ENCODE assay signal across 9 cellular contexts in genomic region chr16:31200821-31201510, GRCh38. TPM values are rescaled to one million over a fixed set of nuclear protein-coding genes. Genes with fewer than 3 reads are reported as not detected.
DNase-seq lines count a peak whose midpoint lies in the region; TF ChIP-seq lines count a peak whose summit lies in the region.
"Had no signal": no experiment of that assay in that cellular context is flagged by ENCODE, and none has a peak within 500 bp of the region (broad histone marks: within the 10 kb centered on the region; RNA-seq: fewer than 3 reads in every experiment).

No MANE protein-coding gene starts in this region.

- H3K36me3 ChIP-seq in Peyer's patch, result peaks cover 0 to 9% (median 0%) of the 10 kb centered on the region in 3 donors

- peak overlapping the region; percentile 66 to 90 (median 78) for H3K27ac ChIP-seq in Peyer's patch
- peak overlapping the region in 1 of 59 donors; percentile 71 for H3K27ac ChIP-seq in dorsolateral prefrontal cortex

- H3K9me3 Mint-ChIP-seq in neural crest cell, result no peaks in the 10 kb centered on the region

- peak overlapping the region; percentile 83 for H3K4me3 Mint-ChIP-seq in neural crest cell

- peaks cover 78% of the 10 kb centered on the region for H3K27me3 Mint-ChIP-seq in neural crest cell (ENCODE audit: low read depth)

- TF ChIP-seq POLR2A in Peyer's patch (IDR thresholded peaks at IDR 0.05), result no peak

- intact Hi-C loops in dorsolateral prefrontal cortex (cut with DNase I), result no loop called here

- DNase-seq in GM12864 (ENCODE audit: low read depth) (no peak), Peyer's patch (peak in 2 of 3 donors; percentile 44 to 58), cardiac fibroblast (ENCODE audit: low read depth in 2 of 2) (peak in 1 of 2 donors; percentile 60), neural crest cell (ENCODE audit: low read depth, low spot score) (no peak), NCI-H2227 treated with DMSO at 0.1 percent for 48 hours (lab: John Stamatoyannopoulos, UW) (no peak), GM19238 (ENCODE audit: insufficient read length, low spot score) (no peak), dorsolateral prefrontal cortex (no peak), NCI-H2171 (lab: John Stamatoyannopoulos, UW) (no peak)

- peaks cover 28% of the 10 kb centered on the region for H3K4me1 Mint-ChIP-seq in neural crest cell

- peaks cover 33% of the 10 kb centered on the region for H3K36me3 Mint-ChIP-seq in neural crest cell (ENCODE audit: low read depth)

- TF ChIP-seq CTCF in GM12864 (IDR thresholded peaks at IDR 0.05; ENCODE audit: low read depth, low read length, missing control alignments), result peak; percentile 23
- peak in 3 of 6 experiments; percentile 9 to 11 (median 10) for TF ChIP-seq CTCF in Peyer's patch (IDR thresholded peaks at IDR 0.05)
- peak; percentile 34 for TF ChIP-seq CTCF in cardiac fibroblast (IDR thresholded peaks at IDR 0.05; ENCODE audit: low read depth, low read length)
- no peak for TF ChIP-seq CTCF in neural crest cell (conservative IDR thresholded peaks at IDR 0.05)
- no peak for TF ChIP-seq CTCF in dorsolateral prefrontal cortex (IDR thresholded peaks at IDR 0.05 in 54 of 56, conservative IDR thresholded peaks at IDR 0.05 in 2 of 56; ENCODE audit: low read depth in 1 of 56, partially characterized antibody in 56 of 56)

- peaks cover 0 to 26% (median 10%) of the 10 kb centered on the region in 4 donors for H3K4me1 ChIP-seq in Peyer's patch

- H3K27me3 ChIP-seq in Peyer's patch (no peaks in the 10 kb centered on the region), dorsolateral prefrontal cortex (no peaks in the 10 kb centered on the region)

- H3K9me3 ChIP-seq in Peyer's patch, result no peaks in the 10 kb centered on the region

- H3K4me3 ChIP-seq in GM12864 (ENCODE audit: low read depth, low read length), result peak overlapping the region; percentile 62
- H3K4me3 ChIP-seq in Peyer's patch, result peak overlapping the region in 3 of 4 donors; percentile 69 to 88 (median 80)
- H3K4me3 ChIP-seq in cardiac fibroblast (replicated peaks in 1 of 2; ENCODE audit: low read depth in 2 of 2, low read length in 2 of 2), result no peak overlapping the region
- H3K4me3 ChIP-seq in dorsolateral prefrontal cortex, result peak overlapping the region in 26 of 59 donors; percentile 53 to 77 (median 65)

- H3K27ac Mint-ChIP-seq in neural crest cell (ENCODE audit: unreplicated experiment), result no peak overlapping the region

RNA-seq across cellular contexts. Expression of gene PYCARD, which starts 1.6 kb away (rescaled TPM):
- total RNA-seq in Peyer's patch (100 to 1,000 TPM in 2 of 4 donors, 10 to 100 TPM in 2; 91.1 to 201 (median 125) TPM), neural crest cell (1.7 and 3.3 TPM in 2 replicates), dorsolateral prefrontal cortex (10 to 100 TPM in 6 of 120 experiments, 1 to 10 TPM in 114; 1.0 to 16.3 (median 4.4) TPM)

RNA-seq across cellular contexts. Expression of gene TRIM72, which starts 13.0 kb away (rescaled TPM):
- total RNA-seq in Peyer's patch, result not detected
- 0.05 TPM in 1 of 2 replicates, not detected in the other for total RNA-seq in neural crest cell
- 1 to 10 TPM in 23 of 120 experiments, under 1 TPM in 97; 0.10 to 1.9 (median 0.66) TPM for total RNA-seq in dorsolateral prefrontal cortex
- total RNA-seq: pulmonary artery endothelial cell had no signal

RNA-seq across cellular contexts. Expression of gene PYDC1, which starts 16.0 kb away (rescaled TPM):
- total RNA-seq in Peyer's patch (not detected), neural crest cell (not detected in 2 replicates), dorsolateral prefrontal cortex (10 to 100 TPM in 19 of 120 experiments, 1 to 10 TPM in 96, under 1 TPM in 1, not detected in 4; 0.74 to 19.8 (median 5.1) TPM)
- total RNA-seq: pulmonary artery endothelial cell had no signal

RNA-seq across cellular contexts. Expression of gene FUS, which starts 21.0 kb away (rescaled TPM):
- total RNA-seq in Peyer's patch (100 to 1,000 TPM in 2 of 4 donors, 10 to 100 TPM in 2; 69.7 to 173 (median 121) TPM), neural crest cell (970 and 984 TPM in 2 replicates), dorsolateral prefrontal cortex (100 to 1,000 TPM; 158 to 315 (median 238) TPM)

RNA-seq across cellular contexts. Expression of gene PRSS36, which starts 51.1 kb away (rescaled TPM):
- total RNA-seq in Peyer's patch (10 to 100 TPM in 3 of 4 donors, not detected in 1; 26.1 to 31.3 (median 28.2) TPM), neural crest cell (0.68 and 1.1 TPM in 2 replicates), dorsolateral prefrontal cortex (1 to 10 TPM in 105 of 120 experiments, under 1 TPM in 15; 0.39 to 6.2 (median 2.1) TPM)

Comparison
In these comparisons a context has a peak if more than half of its experiments do, and no peak if none do; other contexts are left out.
1. DNase-seq: peak in Peyer's patch (2 of 3); none in GM12864 (single experiment), neural crest cell (single experiment), NCI-H2227 treated with DMSO at 0.1 percent for 48 hours (single experiment), GM19238 (single experiment), dorsolateral prefrontal cortex (0 of 10) and NCI-H2171 (single experiment).
2. H3K4me3 ChIP-seq: peak in GM12864 (single experiment) and Peyer's patch (3 of 4); none in cardiac fibroblast (0 of 2).
3. CTCF ChIP-seq: peak in GM12864 (single experiment) and cardiac fibroblast (single experiment); none in neural crest cell (single experiment) and dorsolateral prefrontal cortex (0 of 56).
4. RNA of gene PYCARD, which starts 1.6 kb away (total RNA-seq): 91.1 to 201 TPM in Peyer's patch; 1.0 to 16.3 TPM in dorsolateral prefrontal cortex and 1.7 to 3.3 TPM in neural crest cell; every median in the first group is over 4 times any median in the second.